ENCODE assay signal across 17 cellular contexts in genomic region chr2:241008711-241009121, GRCh38. TPM values are rescaled to one million over a fixed set of nuclear protein-coding genes. Genes with fewer than 3 reads are reported as not detected.
DNase-seq lines count a peak whose midpoint lies in the region; ATAC-seq and TF ChIP-seq lines count a peak whose summit lies in the region.
"Had no signal": no experiment of that assay in that cellular context is flagged by ENCODE, and none has a peak within 500 bp of the region (broad histone marks: within the 10 kb centered on the region; RNA-seq: fewer than 3 reads in every experiment).

No MANE protein-coding gene starts in this region.

- ATAC-seq in right cardiac atrium = no peak
- no peak for ATAC-seq in left lobe of liver
- no peak for ATAC-seq in HG03095 (IDR thresholded peaks at IDR 0.05; ENCODE audit: unreplicated experiment)

- peaks cover 22% of the 10 kb centered on the region for H3K9me3 ChIP-seq in left ventricle myocardium inferior (replicated peaks)
- peaks cover 2% of the 10 kb centered on the region for H3K9me3 ChIP-seq in right cardiac atrium (ENCODE audit: control insufficient read depth, low read length)

- TF ChIP-seq CTCF in left ventricle myocardium inferior (IDR thresholded peaks at IDR 0.05; ENCODE audit: borderline replicate concordance) = no peak

- no peaks in the 10 kb centered on the region for H3K27me3 Mint-ChIP-seq in activated T-cell treated with anti-CD3 and anti-CD28 coated beads, Interleukin-2, amount 50 U/mL, for 24 hours
- peaks cover 2 to 12% (median 5%) of the 10 kb centered on the region in 3 donors for H3K27me3 Mint-ChIP-seq in immature natural killer cell (ENCODE audit: low read depth in 3 of 3)

- peak overlapping the region; percentile 27 for H3K4me3 Mint-ChIP-seq in activated T-cell treated with anti-CD3 and anti-CD28 coated beads, Interleukin-2, amount 50 U/mL, for 24 hours
- H3K4me3 Mint-ChIP-seq in immature natural killer cell = peak overlapping the region in 1 of 5 donors; percentile 35
- H3K4me3 Mint-ChIP-seq: activated T-helper 1 cell treated with anti-CD3 and anti-CD28 coated beads, Interleukin-12 subunit alpha, Interleukin-12 subunit beta, Interleukin-2, Interleukin-4 antibody, amounts not matched to agents 30 ng/mL and 10 ng/mL and 1 ng/mL, durations not matched to agents 14 hours and 24 hours and 36 hours had no signal

- intact Hi-C loops in left ventricle myocardium inferior (cut with micrococcal nuclease) = no loop called here
- intact Hi-C loops in right cardiac atrium (cut with DNase I) = no loop called here

- peaks cover 38% of the 10 kb centered on the region for H3K4me1 ChIP-seq in left ventricle myocardium inferior
- H3K4me1 ChIP-seq in right cardiac atrium (ENCODE audit: control insufficient read depth, insufficient read depth, low read length) = no peaks in the 10 kb centered on the region

- H3K36me3 Mint-ChIP-seq in activated T-cell treated with anti-CD3 and anti-CD28 coated beads, Interleukin-2, amount 50 U/mL, for 24 hours (ENCODE audit: low read depth) = peaks cover 12% of the 10 kb centered on the region
- peaks cover 0 to 5% (median 1%) of the 10 kb centered on the region in 3 donors for H3K36me3 Mint-ChIP-seq in immature natural killer cell

- peaks cover 18% of the 10 kb centered on the region for H3K36me3 ChIP-seq in left ventricle myocardium inferior

- H3K9me3 Mint-ChIP-seq in activated T-cell treated with anti-CD3 and anti-CD28 coated beads, Interleukin-2, amount 50 U/mL, for 24 hours = peaks cover 17% of the 10 kb centered on the region
- H3K9me3 Mint-ChIP-seq in immature natural killer cell = peaks cover 4 to 24% (median 19%) of the 10 kb centered on the region in 6 donors

- H3K27ac ChIP-seq in left ventricle myocardium inferior (replicated peaks) = peak overlapping the region; percentile 78
- no peak overlapping the region for H3K27ac ChIP-seq in right cardiac atrium (ENCODE audit: low read length)
- H3K27ac ChIP-seq: HL-60 had no signal

- H3K27ac Mint-ChIP-seq in activated T-cell treated with anti-CD3 and anti-CD28 coated beads, Interleukin-2, amount 50 U/mL, for 24 hours = peak overlapping the region; percentile 79
- H3K27ac Mint-ChIP-seq in immature natural killer cell = no peak overlapping the region

- no peak overlapping the region for H3K4me3 ChIP-seq in left ventricle myocardium inferior
- H3K4me3 ChIP-seq in right cardiac atrium (ENCODE audit: low read length) = no peak overlapping the region
- H3K4me3 ChIP-seq: left lung had no signal

- DNase-seq in left ventricle myocardium inferior (no peak), right cardiac atrium (no peak), left lobe of liver (ENCODE audit: low spot score) (peak; percentile 38), ureter (ENCODE audit: low spot score) (peak; percentile 34), immature natural killer cell (no peak), hepatic stellate cell (ENCODE audit: low spot score) (no peak)
- DNase-seq in activated T-cell treated with anti-CD3 and anti-CD28 coated beads, Interleukin-2, amount 50 U/mL, for 24 hours = peak; percentile 28
- DNase-seq: AML-193; cerebellar nuclear complex; erythroblast; left lung; NCI-H1930; NCI-H774; stimulated activated CD4-positive, alpha-beta T cell treated with anti-CD3 and anti-CD28 coated beads, Interleukin-12 subunit alpha, Interleukin-12 subunit beta, amount 100 ng/mL, for 4 hours had no signal

- peaks cover 52% of the 10 kb centered on the region for H3K4me1 Mint-ChIP-seq in activated T-cell treated with anti-CD3 and anti-CD28 coated beads, Interleukin-2, amount 50 U/mL, for 24 hours (ENCODE audit: low read depth)
- H3K4me1 Mint-ChIP-seq in immature natural killer cell = peaks cover 0 to 2% of the 10 kb centered on the region in 2 donors

- 93% methylated on average over 7 of the region's 7 CpGs for WGBS in right cardiac atrium

- H3K27me3 ChIP-seq in left ventricle myocardium inferior (ENCODE audit: low read depth) (no peaks in the 10 kb centered on the region), right cardiac atrium (ENCODE audit: control insufficient read depth, insufficient read depth) (no peaks in the 10 kb centered on the region)
- H3K27me3 ChIP-seq: left lung had no signal

RNA-seq across cellular contexts. Expression of gene SNED1, which starts 10.3 kb away (rescaled TPM):
- 6.1 TPM for total RNA-seq in left ventricle myocardium inferior
- 10 to 100 TPM; 13.8 to 19.2 (median 16.8) TPM for total RNA-seq in right cardiac atrium
- polyA plus RNA-seq in right cardiac atrium = 6.7 TPM
- total RNA-seq in left lobe of liver = 34.9 TPM
- total RNA-seq in ureter = 41.8 TPM
- polyA plus RNA-seq in immature natural killer cell = under 1 TPM in 2 of 3 donors, not detected in 1; 0.24 to 0.56 TPM

Comparison
In these comparisons a context has a peak if more than half of its experiments do, and no peak if none do; other contexts are left out.
1. DNase-seq: peak in activated T-cell treated with anti-CD3 and anti-CD28 coated beads, Interleukin-2, amount 50 U/mL, for 24 hours (single experiment), left lobe of liver (single experiment) and ureter (single experiment); none in left ventricle myocardium inferior (single experiment), right cardiac atrium (0 of 3), immature natural killer cell (0 of 3) and hepatic stellate cell (single experiment).